1 cellular context compared by ENCODE assay signal in the genomic region with DNA sequence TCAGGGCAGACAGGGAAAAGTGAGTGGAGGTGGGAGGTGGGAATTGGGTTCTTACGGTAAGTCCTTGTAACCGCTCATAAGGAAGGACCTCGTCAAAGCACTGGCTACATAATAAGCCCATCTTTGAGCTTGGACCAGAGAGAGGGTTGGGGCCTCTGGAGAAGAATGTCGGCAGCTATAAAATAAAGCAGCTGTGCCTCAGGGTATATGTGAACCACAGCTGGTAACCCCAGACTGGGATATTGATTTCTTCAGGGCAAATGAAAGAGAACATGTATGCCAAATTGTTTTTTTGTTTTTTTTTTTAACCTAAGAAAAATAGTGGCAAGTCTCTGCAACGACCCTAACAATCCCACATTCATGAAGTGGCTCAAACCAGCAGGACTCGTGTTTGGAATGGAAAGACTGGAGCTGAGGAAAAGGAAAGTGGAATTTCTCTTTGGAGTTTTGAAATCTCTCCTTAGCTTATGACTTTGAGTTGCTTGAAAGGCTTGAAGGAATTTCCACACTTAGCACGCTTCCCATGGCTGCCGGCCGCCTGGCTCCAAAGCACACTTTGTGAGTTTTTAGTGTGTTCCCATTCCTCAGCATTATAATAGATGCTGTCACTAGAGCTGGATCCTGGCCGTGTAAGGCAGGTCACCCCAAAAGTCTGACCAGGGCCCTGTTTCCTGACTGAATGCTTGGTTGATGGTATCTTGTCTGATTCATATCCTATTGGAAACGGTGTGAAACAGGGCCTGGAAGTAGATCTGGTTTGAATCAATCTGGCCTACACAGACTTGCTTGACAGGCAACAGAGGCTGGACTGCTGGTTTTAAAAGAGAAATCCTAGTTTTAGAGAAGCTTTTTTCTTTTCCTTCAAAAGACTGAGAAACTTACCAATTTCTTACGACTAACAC.
TF ChIP-seq lines count a peak whose summit lies in the region.

No MANE protein-coding gene starts in this region.

TF ChIP-seq in SK-N-SH, 30 proteins besides CTCF, POLR2A, EP300 and RAD21 (continued from another document):
- TF ChIP-seq, protein P1, sequence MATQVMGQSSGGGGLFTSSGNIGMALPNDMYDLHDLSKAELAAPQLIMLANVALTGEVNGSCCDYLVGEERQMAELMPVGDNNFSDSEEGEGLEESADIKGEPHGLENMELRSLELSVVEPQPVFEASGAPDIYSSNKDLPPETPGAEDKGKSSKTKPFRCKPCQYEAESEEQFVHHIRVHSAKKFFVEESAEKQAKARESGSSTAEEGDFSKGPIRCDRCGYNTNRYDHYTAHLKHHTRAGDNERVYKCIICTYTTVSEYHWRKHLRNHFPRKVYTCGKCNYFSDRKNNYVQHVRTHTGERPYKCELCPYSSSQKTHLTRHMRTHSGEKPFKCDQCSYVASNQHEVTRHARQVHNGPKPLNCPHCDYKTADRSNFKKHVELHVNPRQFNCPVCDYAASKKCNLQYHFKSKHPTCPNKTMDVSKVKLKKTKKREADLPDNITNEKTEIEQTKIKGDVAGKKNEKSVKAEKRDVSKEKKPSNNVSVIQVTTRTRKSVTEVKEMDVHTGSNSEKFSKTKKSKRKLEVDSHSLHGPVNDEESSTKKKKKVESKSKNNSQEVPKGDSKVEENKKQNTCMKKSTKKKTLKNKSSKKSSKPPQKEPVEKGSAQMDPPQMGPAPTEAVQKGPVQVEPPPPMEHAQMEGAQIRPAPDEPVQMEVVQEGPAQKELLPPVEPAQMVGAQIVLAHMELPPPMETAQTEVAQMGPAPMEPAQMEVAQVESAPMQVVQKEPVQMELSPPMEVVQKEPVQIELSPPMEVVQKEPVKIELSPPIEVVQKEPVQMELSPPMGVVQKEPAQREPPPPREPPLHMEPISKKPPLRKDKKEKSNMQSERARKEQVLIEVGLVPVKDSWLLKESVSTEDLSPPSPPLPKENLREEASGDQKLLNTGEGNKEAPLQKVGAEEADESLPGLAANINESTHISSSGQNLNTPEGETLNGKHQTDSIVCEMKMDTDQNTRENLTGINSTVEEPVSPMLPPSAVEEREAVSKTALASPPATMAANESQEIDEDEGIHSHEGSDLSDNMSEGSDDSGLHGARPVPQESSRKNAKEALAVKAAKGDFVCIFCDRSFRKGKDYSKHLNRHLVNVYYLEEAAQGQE (IDR thresholded peaks at IDR 0.05; ENCODE audit: low read depth, low read length) = peak; percentile 74
- TF ChIP-seq FOSL2 (IDR thresholded peaks at IDR 0.05; ENCODE audit: borderline replicate concordance, low read depth) = peak; percentile 94
- no peak for TF ChIP-seq TAF1 (IDR thresholded peaks at IDR 0.05; ENCODE audit: borderline replicate concordance, low read depth, low read length)
- TF ChIP-seq, protein P2, sequence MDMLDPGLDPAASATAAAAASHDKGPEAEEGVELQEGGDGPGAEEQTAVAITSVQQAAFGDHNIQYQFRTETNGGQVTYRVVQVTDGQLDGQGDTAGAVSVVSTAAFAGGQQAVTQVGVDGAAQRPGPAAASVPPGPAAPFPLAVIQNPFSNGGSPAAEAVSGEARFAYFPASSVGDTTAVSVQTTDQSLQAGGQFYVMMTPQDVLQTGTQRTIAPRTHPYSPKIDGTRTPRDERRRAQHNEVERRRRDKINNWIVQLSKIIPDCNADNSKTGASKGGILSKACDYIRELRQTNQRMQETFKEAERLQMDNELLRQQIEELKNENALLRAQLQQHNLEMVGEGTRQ (IDR thresholded peaks at IDR 0.05; ENCODE audit: borderline replicate concordance, low read depth, low read length) = no peak
- TF ChIP-seq, protein P3, sequence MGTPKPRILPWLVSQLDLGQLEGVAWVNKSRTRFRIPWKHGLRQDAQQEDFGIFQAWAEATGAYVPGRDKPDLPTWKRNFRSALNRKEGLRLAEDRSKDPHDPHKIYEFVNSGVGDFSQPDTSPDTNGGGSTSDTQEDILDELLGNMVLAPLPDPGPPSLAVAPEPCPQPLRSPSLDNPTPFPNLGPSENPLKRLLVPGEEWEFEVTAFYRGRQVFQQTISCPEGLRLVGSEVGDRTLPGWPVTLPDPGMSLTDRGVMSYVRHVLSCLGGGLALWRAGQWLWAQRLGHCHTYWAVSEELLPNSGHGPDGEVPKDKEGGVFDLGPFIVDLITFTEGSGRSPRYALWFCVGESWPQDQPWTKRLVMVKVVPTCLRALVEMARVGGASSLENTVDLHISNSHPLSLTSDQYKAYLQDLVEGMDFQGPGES (IDR thresholded peaks at IDR 0.05; ENCODE audit: low read depth, low read length) = no peak
- TF ChIP-seq GABPA (IDR thresholded peaks at IDR 0.05; ENCODE audit: low read depth) = no peak
- peak; percentile 93 for TF ChIP-seq NFIC (IDR thresholded peaks at IDR 0.05; ENCODE audit: borderline replicate concordance)
- peak; percentile 100 for TF ChIP-seq TCF12 (IDR thresholded peaks at IDR 0.05)
- peak; percentile 96 for TF ChIP-seq JUND (IDR thresholded peaks at IDR 0.05)
- TF ChIP-seq CHD2 (IDR thresholded peaks at IDR 0.05; ENCODE audit: low read length, partially characterized antibody) = no peak
- no peak for TF ChIP-seq GATA2 (CRISPR knock-in tag; IDR thresholded peaks at IDR 0.05)
- TF ChIP-seq RCOR1 (IDR thresholded peaks at IDR 0.05; ENCODE audit: low read length) = no peak
- peak; percentile 92; the same call in 1 of the 2 replicates for TF ChIP-seq RXRA (IDR thresholded peaks at IDR 0.05; ENCODE audit: borderline replicate concordance, low read depth)
- no peak for TF ChIP-seq FOXJ3 (CRISPR knock-in tag; IDR thresholded peaks at IDR 0.05)
- peak; percentile 96 for TF ChIP-seq FOXM1 (IDR thresholded peaks at IDR 0.05; ENCODE audit: low read depth)
- TF ChIP-seq SMC3 (IDR thresholded peaks at IDR 0.05; ENCODE audit: low read depth, low read length) = no peak
- TF ChIP-seq, protein P4, sequence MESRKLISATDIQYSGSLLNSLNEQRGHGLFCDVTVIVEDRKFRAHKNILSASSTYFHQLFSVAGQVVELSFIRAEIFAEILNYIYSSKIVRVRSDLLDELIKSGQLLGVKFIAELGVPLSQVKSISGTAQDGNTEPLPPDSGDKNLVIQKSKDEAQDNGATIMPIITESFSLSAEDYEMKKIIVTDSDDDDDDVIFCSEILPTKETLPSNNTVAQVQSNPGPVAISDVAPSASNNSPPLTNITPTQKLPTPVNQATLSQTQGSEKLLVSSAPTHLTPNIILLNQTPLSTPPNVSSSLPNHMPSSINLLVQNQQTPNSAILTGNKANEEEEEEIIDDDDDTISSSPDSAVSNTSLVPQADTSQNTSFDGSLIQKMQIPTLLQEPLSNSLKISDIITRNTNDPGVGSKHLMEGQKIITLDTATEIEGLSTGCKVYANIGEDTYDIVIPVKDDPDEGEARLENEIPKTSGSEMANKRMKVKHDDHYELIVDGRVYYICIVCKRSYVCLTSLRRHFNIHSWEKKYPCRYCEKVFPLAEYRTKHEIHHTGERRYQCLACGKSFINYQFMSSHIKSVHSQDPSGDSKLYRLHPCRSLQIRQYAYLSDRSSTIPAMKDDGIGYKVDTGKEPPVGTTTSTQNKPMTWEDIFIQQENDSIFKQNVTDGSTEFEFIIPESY (IDR thresholded peaks at IDR 0.05; ENCODE audit: borderline replicate concordance, low read depth) = peak; percentile 67; the same call in 1 of the 2 replicates
- no peak for TF ChIP-seq YY1 (IDR thresholded peaks at IDR 0.05; ENCODE audit: low read depth)
- peak; percentile 89; the same call in 1 of the 2 replicates for TF ChIP-seq POLR2AphosphoS5 (IDR thresholded peaks at IDR 0.05; ENCODE audit: low read depth, low read length)
- TF ChIP-seq MXI1 (IDR thresholded peaks at IDR 0.05; ENCODE audit: low read depth, low read length) = no peak
- TF ChIP-seq ELF1 (IDR thresholded peaks at IDR 0.05) = no peak
- peak; percentile 65; the same call in 1 of the 2 replicates for TF ChIP-seq MEF2A (IDR thresholded peaks at IDR 0.05; ENCODE audit: borderline replicate concordance, low read depth)
- TF ChIP-seq EZH2phosphoT487 (IDR thresholded peaks at IDR 0.05; ENCODE audit: borderline replicate concordance, low read depth) = no peak
- TF ChIP-seq, protein P5, sequence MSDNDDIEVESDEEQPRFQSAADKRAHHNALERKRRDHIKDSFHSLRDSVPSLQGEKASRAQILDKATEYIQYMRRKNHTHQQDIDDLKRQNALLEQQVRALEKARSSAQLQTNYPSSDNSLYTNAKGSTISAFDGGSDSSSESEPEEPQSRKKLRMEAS (IDR thresholded peaks at IDR 0.05; ENCODE audit: low read depth) = peak; percentile 78
- TF ChIP-seq RFX5 (IDR thresholded peaks at IDR 0.05; ENCODE audit: low read length) = no peak
- TF ChIP-seq, protein P6, sequence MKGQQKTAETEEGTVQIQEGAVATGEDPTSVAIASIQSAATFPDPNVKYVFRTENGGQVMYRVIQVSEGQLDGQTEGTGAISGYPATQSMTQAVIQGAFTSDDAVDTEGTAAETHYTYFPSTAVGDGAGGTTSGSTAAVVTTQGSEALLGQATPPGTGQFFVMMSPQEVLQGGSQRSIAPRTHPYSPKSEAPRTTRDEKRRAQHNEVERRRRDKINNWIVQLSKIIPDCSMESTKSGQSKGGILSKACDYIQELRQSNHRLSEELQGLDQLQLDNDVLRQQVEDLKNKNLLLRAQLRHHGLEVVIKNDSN (IDR thresholded peaks at IDR 0.05; ENCODE audit: borderline replicate concordance, low read depth) = 0 out of 2 replicates have a peak, but pooled peaks have one; percentile 16
- no peak for TF ChIP-seq NRF1 (IDR thresholded peaks at IDR 0.05; ENCODE audit: low read depth, low read length)
- TF ChIP-seq, protein P7, sequence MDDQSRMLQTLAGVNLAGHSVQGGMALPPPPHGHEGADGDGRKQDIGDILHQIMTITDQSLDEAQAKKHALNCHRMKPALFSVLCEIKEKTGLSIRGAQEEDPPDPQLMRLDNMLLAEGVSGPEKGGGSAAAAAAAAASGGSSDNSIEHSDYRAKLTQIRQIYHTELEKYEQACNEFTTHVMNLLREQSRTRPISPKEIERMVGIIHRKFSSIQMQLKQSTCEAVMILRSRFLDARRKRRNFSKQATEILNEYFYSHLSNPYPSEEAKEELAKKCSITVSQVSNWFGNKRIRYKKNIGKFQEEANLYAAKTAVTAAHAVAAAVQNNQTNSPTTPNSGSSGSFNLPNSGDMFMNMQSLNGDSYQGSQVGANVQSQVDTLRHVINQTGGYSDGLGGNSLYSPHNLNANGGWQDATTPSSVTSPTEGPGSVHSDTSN (IDR thresholded peaks at IDR 0.05) = peak; percentile 98
- peak; percentile 93 for TF ChIP-seq TEAD4 (IDR thresholded peaks at IDR 0.05; ENCODE audit: borderline replicate concordance, insufficient read depth)
